14 cellular contexts compared by ENCODE assay signal in the genomic region with DNA sequence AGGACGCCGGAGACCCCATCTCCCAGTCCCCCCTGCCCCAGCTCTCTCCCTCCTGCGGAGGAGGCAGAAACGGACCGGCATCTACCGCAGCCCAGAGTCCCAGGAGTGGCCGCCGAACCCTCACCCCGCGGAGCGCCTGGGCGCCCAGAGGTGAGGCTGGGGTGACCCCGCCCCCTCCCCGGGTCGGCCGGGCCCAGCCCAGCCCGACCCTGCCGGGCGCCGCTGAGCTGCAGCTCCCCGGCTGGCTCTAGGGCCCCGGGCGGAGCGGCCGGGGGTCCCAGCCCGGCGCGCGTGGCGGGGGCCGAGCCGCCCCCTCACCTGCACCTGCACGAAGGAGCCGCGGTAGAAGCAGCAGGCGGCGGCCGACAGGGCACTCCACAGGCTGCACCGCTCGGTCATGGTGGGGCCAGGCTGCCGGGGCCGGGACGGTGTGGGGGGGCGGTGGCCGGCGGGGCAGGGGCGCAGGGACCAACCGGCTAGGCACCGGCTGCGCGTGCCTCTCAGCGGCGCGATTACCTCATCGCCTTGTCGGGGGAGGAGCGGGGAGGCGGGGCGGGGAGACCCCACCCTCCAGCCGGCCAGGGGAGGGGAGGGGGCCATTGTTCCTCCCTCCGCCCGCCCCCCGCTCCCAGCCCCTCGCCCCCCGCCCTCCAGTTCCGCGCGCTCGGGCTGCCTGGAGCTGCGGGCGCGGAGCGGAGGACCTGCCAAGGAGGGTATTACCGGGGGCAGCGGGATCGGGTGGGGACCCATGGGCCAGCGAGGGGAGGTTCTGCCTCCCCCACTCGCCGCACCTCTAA. TPM values are rescaled to one million over a fixed set of nuclear protein-coding genes. Genes with fewer than 3 reads are reported as not detected.
DNase-seq lines count a peak whose midpoint lies in the region; ATAC-seq and TF ChIP-seq lines count a peak whose summit lies in the region.
"Had no signal": no experiment of that assay in that cellular context is flagged by ENCODE, and none has a peak within 500 bp of the region (broad histone marks: within the 10 kb centered on the region; RNA-seq: fewer than 3 reads in every experiment).

No MANE protein-coding gene starts in this region.

- no peak overlapping the region for H2AFZ ChIP-seq in hepatocyte

- intact Hi-C loops in spleen (cut with DNase I; ENCODE audit: low total_unique reads): no loop called here

- TF ChIP-seq POLR2A in spleen (IDR thresholded peaks at IDR 0.05) (no peak), GM18505 (IDR thresholded peaks at IDR 0.05; ENCODE audit: borderline replicate concordance, extremely low read depth, insufficient read depth, insufficient read length) (no peak)

- H3K36me3 ChIP-seq in hepatocyte (replicated peaks; ENCODE audit: insufficient read depth, low read depth) (no peaks in the 10 kb centered on the region), spleen (peaks cover 2 to 100% (median 49%) of the 10 kb centered on the region in 6 donors)
- H3K36me3 ChIP-seq: colonic mucosa, SJSA1 had no signal

- peak overlapping the region; percentile 80 for H3K4me2 ChIP-seq in hepatocyte

- no peaks in the 10 kb centered on the region for H3K9me2 ChIP-seq in hepatocyte (replicated peaks; ENCODE audit: insufficient read depth)

- H3K79me2 ChIP-seq in hepatocyte: no peaks in the 10 kb centered on the region

- ATAC-seq in HG03342 (IDR thresholded peaks at IDR 0.05; ENCODE audit: unreplicated experiment): no peak
- no peak for ATAC-seq in GM18505 (IDR thresholded peaks at IDR 0.05; ENCODE audit: unreplicated experiment)
- ATAC-seq in HG02623 (IDR thresholded peaks at IDR 0.05; ENCODE audit: unreplicated experiment): no peak

- H3K9me3 ChIP-seq in hepatocyte (ENCODE audit: low read depth) (no peaks in the 10 kb centered on the region), spleen (no peaks in the 10 kb centered on the region)
- H3K9me3 ChIP-seq: colonic mucosa, SJSA1 had no signal

- H4K20me1 ChIP-seq in hepatocyte (ENCODE audit: insufficient read depth, poor library complexity, severe bottlenecking): no peaks in the 10 kb centered on the region

- H3K27me3 ChIP-seq in hepatocyte (peaks cover 43% of the 10 kb centered on the region), spleen (replicated peaks in 1 of 7) (no peaks in the 10 kb centered on the region)

- TF ChIP-seq CTCF in hepatocyte (IDR thresholded peaks at IDR 0.05; ENCODE audit: poor library complexity) (no peak), spleen (IDR thresholded peaks at IDR 0.05 in 8 of 11, conservative IDR thresholded peaks at IDR 0.05 in 3 of 11) (no peak)

- WGBS in hepatocyte (ENCODE audit: low lambda C conversion rate, missing lambda C conversion rate): 2% methylated on average over 29 of the region's 79 CpGs
- WGBS in spleen, 5 donors: 66 to 87% (median 76%) methylated on average over 38 to 79 of the region's 79 CpGs

- no peak overlapping the region for H3K4me3 ChIP-seq in hepatocyte
- H3K4me3 ChIP-seq in spleen: peak overlapping the region in 5 of 8 donors; percentile 1 to 56 (median 30)
- H3K4me3 ChIP-seq: colonic mucosa, SJSA1 had no signal

- H3K27ac ChIP-seq in hepatocyte (no peak overlapping the region), spleen (peak overlapping the region; percentile 9 to 82 (median 76))
- H3K27ac ChIP-seq: colonic mucosa, SJSA1 had no signal

- H3K4me1 ChIP-seq in hepatocyte (ENCODE audit: insufficient read depth) (no peaks in the 10 kb centered on the region), spleen (peaks cover 5 to 97% (median 43%) of the 10 kb centered on the region in 6 donors)
- H3K4me1 ChIP-seq: colonic mucosa had no signal

- DNase-seq in NCI-H146 (lab: John Stamatoyannopoulos, UW) (peak; percentile 39), NCI-H146 treated with DMSO at 0.1 percent for 48 hours (lab: John Stamatoyannopoulos, UW; ENCODE audit: unreplicated experiment) (no peak), SK-N-DZ (ENCODE audit: low spot score) (peak; percentile 68), hepatocyte (ENCODE audit: low spot score) (no peak), spleen (no peak)
- DNase-seq: activated CD4-positive, alpha-beta T cell treated with anti-CD3 and anti-CD28 coated beads, Interleukin-2, amount 50 U/mL, for 1 hour; activated naive CD4-positive, alpha-beta T cell; colonic mucosa; GF-D8; NCI-H1092 had no signal

RNA-seq across cellular contexts. Expression of gene TOR2A, which starts 19.9 kb away (rescaled TPM):
- 26.4 and 38.4 TPM in 2 replicates for polyA plus RNA-seq in SK-N-DZ (2014; cell fraction: cytosol; rRNA removed)
- polyA plus RNA-seq in SK-N-DZ (2014; cell fraction: nucleus; rRNA removed): 30.8 and 42.5 TPM in 2 replicates
- 16.8 and 17.1 TPM in 2 replicates for total RNA-seq in hepatocyte
- 21.3 and 28.8 TPM in 2 replicates for polyA plus RNA-seq in hepatocyte
- total RNA-seq in spleen: 10 to 100 TPM; 16.8 to 36.5 (median 24.5) TPM
- polyA plus RNA-seq in spleen: 10 to 100 TPM; 17.9 to 29.1 (median 18.4) TPM

RNA-seq across cellular contexts. Expression of gene SH2D3C, which starts 23.5 kb away (rescaled TPM):
- 5.8 and 6.9 TPM in 2 replicates for polyA plus RNA-seq in SK-N-DZ (2014; cell fraction: cytosol; rRNA removed)
- polyA plus RNA-seq in SK-N-DZ (2014; cell fraction: nucleus; rRNA removed): 4.2 and 9.0 TPM in 2 replicates
- 0.23 and 0.96 TPM in 2 replicates for total RNA-seq in hepatocyte
- 0.89 and 2.2 TPM in 2 replicates for polyA plus RNA-seq in hepatocyte
- 10 to 100 TPM; 44.7 to 85.4 (median 61.2) TPM for total RNA-seq in spleen
- 10 to 100 TPM; 27.0 to 51.1 (median 34.3) TPM for polyA plus RNA-seq in spleen
- total RNA-seq: SJSA1 had no signal

RNA-seq across cellular contexts. Expression of gene CDK9, which starts 30.9 kb away (rescaled TPM):
- polyA plus RNA-seq in SK-N-DZ (2014; cell fraction: cytosol; rRNA removed): 32.5 and 48.7 TPM in 2 replicates
- 91.4 and 95.7 TPM in 2 replicates for polyA plus RNA-seq in SK-N-DZ (2014; cell fraction: nucleus; rRNA removed)
- total RNA-seq in hepatocyte (53.5 and 84.6 TPM in 2 replicates), spleen (100 to 1,000 TPM in 4 of 7 donors, 10 to 100 TPM in 3; 68.3 to 149 (median 103) TPM)
- polyA plus RNA-seq in hepatocyte (91.4 and 92.3 TPM in 2 replicates), spleen (10 to 100 TPM; 49.2 to 87.6 (median 87.1) TPM)

RNA-seq across cellular contexts. Expression of gene TTC16, which starts 39.1 kb away (rescaled TPM):
- 0.06 and 0.13 TPM in 2 replicates for polyA plus RNA-seq in SK-N-DZ (2014; cell fraction: cytosol; rRNA removed)
- 0.22 and 0.55 TPM in 2 replicates for polyA plus RNA-seq in SK-N-DZ (2014; cell fraction: nucleus; rRNA removed)
- 0.24 TPM in 1 of 2 replicates, not detected in the other for total RNA-seq in hepatocyte
- polyA plus RNA-seq in hepatocyte: not detected in 2 replicates
- 1 to 10 TPM in 6 of 7 donors, under 1 TPM in 1; 0.60 to 3.1 (median 2.0) TPM for total RNA-seq in spleen
- under 1 TPM; 0.12 to 0.98 (median 0.61) TPM for polyA plus RNA-seq in spleen
- total RNA-seq: SJSA1 had no signal

RNA-seq across cellular contexts. Expression of gene PTRH1, which starts 39.5 kb away (rescaled TPM):
- 11.8 and 14.8 TPM in 2 replicates for polyA plus RNA-seq in SK-N-DZ (2014; cell fraction: cytosol; rRNA removed)
- polyA plus RNA-seq in SK-N-DZ (2014; cell fraction: nucleus; rRNA removed): 9.3 and 10.4 TPM in 2 replicates
- 9.8 and 13.5 TPM in 2 replicates for total RNA-seq in hepatocyte
- 24.5 and 25.9 TPM in 2 replicates for polyA plus RNA-seq in hepatocyte
- 10 to 100 TPM in 4 of 7 donors, 1 to 10 TPM in 3; 8.1 to 17.9 (median 10.7) TPM for total RNA-seq in spleen
- 10 to 100 TPM in 2 of 3 donors, 1 to 10 TPM in 1; 7.4 to 17.5 (median 14.7) TPM for polyA plus RNA-seq in spleen

Comparison
In these comparisons a context has a peak if more than half of its experiments do, and no peak if none do; other contexts are left out.
1. DNase-seq: peak in NCI-H146 (single experiment) and SK-N-DZ (single experiment); none in NCI-H146 treated with DMSO at 0.1 percent for 48 hours (single experiment), hepatocyte (single experiment) and spleen (single experiment).
2. RNA of gene SH2D3C, which starts 23.5 kb away (total RNA-seq): 44.7 to 85.4 TPM in spleen; 0.23 to 0.96 TPM in hepatocyte; every median in the first group is over 10 times any median in the second.